ENCODE assay signal across 1 cellular context in the genomic region with DNA sequence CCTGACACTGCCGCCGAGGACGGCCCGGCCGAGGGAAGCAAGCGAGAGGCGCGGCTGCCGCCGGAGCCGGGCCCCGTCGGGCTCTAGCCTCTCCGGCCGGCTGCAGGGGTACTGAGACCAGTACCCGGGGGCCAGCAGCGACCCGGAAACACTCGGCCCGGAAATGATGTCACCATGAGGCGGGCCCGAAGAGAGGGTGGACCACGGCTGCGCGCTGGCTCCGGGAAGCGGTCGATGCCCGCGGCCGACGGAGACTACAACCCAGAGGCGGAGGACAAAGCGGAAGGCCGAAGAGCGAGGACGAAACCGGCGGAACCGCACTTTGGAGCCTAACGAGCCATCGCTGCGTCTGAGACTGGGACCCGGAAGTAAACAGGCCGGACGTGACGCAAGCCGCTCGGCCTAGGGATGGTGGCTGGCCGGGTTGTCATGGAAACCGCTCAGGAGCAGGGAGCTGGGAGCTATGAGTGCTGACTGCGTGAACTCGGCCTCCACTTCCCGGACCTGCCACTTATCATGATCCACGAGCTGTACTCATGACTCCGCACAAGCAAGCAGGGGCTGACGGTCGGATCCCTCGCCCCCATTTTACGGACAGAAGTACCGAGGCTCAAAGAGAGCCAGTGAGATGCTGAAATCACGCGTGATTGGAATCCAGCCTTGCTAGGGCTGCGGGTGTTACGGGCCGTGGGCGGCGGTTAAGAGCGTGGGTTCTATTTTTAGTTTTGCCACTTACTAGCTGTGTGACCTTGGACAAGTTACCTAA.
TF ChIP-seq lines count a peak whose summit lies in the region.

Gene SPATA2 (minus strand): TSS at position 150 of the 766 bp plus-strand sequence. CDS start 7,039 bp downstream, outside the sequence.

TF ChIP-seq in HepG2, 621 proteins besides CTCF, POLR2A, EP300 and RAD21 (continued from another document and continues in another):
- TF ChIP-seq ZBTB14 (CRISPR knock-in tag; IDR thresholded peaks at IDR 0.05) (0 out of 2 replicates have a peak, but pooled peaks have one; percentile 40), SP1 (IDR thresholded peaks at IDR 0.05) (no peak), SP1 (CRISPR knock-in tag; IDR thresholded peaks at IDR 0.05) (peak; percentile 76), ZMYM4 (CRISPR knock-in tag; IDR thresholded peaks at IDR 0.05) (peak; percentile 88), SRSF9 (IDR thresholded peaks at IDR 0.05; ENCODE audit: borderline replicate concordance, insufficient read depth, low read depth, low read length, poor library complexity, severe bottlenecking) (no peak), EEA1 (CRISPR knock-in tag; IDR thresholded peaks at IDR 0.05; ENCODE audit: borderline replicate concordance) (no peak; the same call in 1 of the 2 replicates), ZNF546 (CRISPR knock-in tag; conservative IDR thresholded peaks at IDR 0.05) (peak; percentile 70; the same call in 1 of the 2 replicates), ZFP36L2 (CRISPR knock-in tag; IDR thresholded peaks at IDR 0.05) (no peak), MXD4 (CRISPR knock-in tag; IDR thresholded peaks at IDR 0.05) (peak; percentile 82; the same call in 1 of the 2 replicates), TP53 (CRISPR knock-in tag; conservative IDR thresholded peaks at IDR 0.05) (peak; percentile 82; the same call in 1 of the 2 replicates), GABPB1 (CRISPR knock-in tag; IDR thresholded peaks at IDR 0.05) (peak; percentile 99), IRX3 (CRISPR knock-in tag; IDR thresholded peaks at IDR 0.05; ENCODE audit: borderline replicate concordance, low read depth) (peak; percentile 65; the same call in 1 of the 2 replicates), TIGD3 (CRISPR knock-in tag; IDR thresholded peaks at IDR 0.05; ENCODE audit: borderline replicate concordance) (0 out of 2 replicates have a peak, but pooled peaks have one; percentile 67), GTF2F1 (IDR thresholded peaks at IDR 0.05; ENCODE audit: low read length) (no peak), NBN (conservative IDR thresholded peaks at IDR 0.05) (no peak), MZF1 (CRISPR knock-in tag; IDR thresholded peaks at IDR 0.05; ENCODE audit: borderline replicate concordance) (no peak), FOXA1 (IDR thresholded peaks at IDR 0.05) (no peak), FOXA1 (CRISPR knock-in tag; IDR thresholded peaks at IDR 0.05) (peak; percentile 66), HNRNPLL (IDR thresholded peaks at IDR 0.05; ENCODE audit: low read depth, low read length, poor library complexity, severe bottlenecking) (peak; percentile 76), RFX3 (CRISPR knock-in tag; IDR thresholded peaks at IDR 0.05) (peak; percentile 98), FOSL1 (CRISPR knock-in tag; IDR thresholded peaks at IDR 0.05; ENCODE audit: borderline replicate concordance) (no peak; the same call in 1 of the 2 replicates), ZNF333 (CRISPR knock-in tag; IDR thresholded peaks at IDR 0.05; ENCODE audit: borderline replicate concordance) (peak; percentile 99), CHD2 (IDR thresholded peaks at IDR 0.05; ENCODE audit: low read depth, low read length) (peak; percentile 80), JUND (CRISPR knock-in tag; IDR thresholded peaks at IDR 0.05) (peak; percentile 72), SP4 (CRISPR knock-in tag; IDR thresholded peaks at IDR 0.05) (peak; percentile 85; the same call in 1 of the 2 replicates), ZNF317 (CRISPR knock-in tag; IDR thresholded peaks at IDR 0.05) (peak; percentile 75), FIP1L1 (IDR thresholded peaks at IDR 0.05; ENCODE audit: borderline replicate concordance, insufficient read depth, low read depth, low read length) (0 out of 2 replicates have a peak, but pooled peaks have one; percentile 26), GPBP1L1 (CRISPR knock-in tag; IDR thresholded peaks at IDR 0.05) (no peak), NFE2L1 (CRISPR knock-in tag; IDR thresholded peaks at IDR 0.05; ENCODE audit: borderline replicate concordance) (peak; percentile 32; the same call in 1 of the 2 replicates), ZNF572 (CRISPR knock-in tag; IDR thresholded peaks at IDR 0.05) (peak; percentile 80; the same call in 1 of the 2 replicates), ZNF547 (CRISPR knock-in tag; IDR thresholded peaks at IDR 0.05) (no peak; the same call in 1 of the 2 replicates), ZNF678 (CRISPR knock-in tag; IDR thresholded peaks at IDR 0.05) (no peak), PHF20 (CRISPR knock-in tag; IDR thresholded peaks at IDR 0.05) (peak; percentile 93), ZNF101 (CRISPR knock-in tag; IDR thresholded peaks at IDR 0.05; ENCODE audit: borderline replicate concordance, low read depth) (0 out of 2 replicates have a peak, but pooled peaks have one; percentile 88), ZNF343 (CRISPR knock-in tag; IDR thresholded peaks at IDR 0.05) (peak; percentile 93; the same call in 1 of the 2 replicates), ZNF414 (CRISPR knock-in tag; IDR thresholded peaks at IDR 0.05) (peak; percentile 99), ZSCAN9 (CRISPR knock-in tag; IDR thresholded peaks at IDR 0.05; ENCODE audit: borderline replicate concordance) (peak; percentile 96), ZNF879 (CRISPR knock-in tag; IDR thresholded peaks at IDR 0.05) (peak; percentile 28; the same call in 1 of the 2 replicates), TEF (CRISPR knock-in tag; IDR thresholded peaks at IDR 0.05) (peak; percentile 52; the same call in 1 of the 2 replicates), NR2C2 (CRISPR knock-in tag; IDR thresholded peaks at IDR 0.05; ENCODE audit: borderline replicate concordance) (peak; percentile 100), PHF21A (CRISPR knock-in tag; IDR thresholded peaks at IDR 0.05) (no peak)
- TF ChIP-seq, protein P1, sequence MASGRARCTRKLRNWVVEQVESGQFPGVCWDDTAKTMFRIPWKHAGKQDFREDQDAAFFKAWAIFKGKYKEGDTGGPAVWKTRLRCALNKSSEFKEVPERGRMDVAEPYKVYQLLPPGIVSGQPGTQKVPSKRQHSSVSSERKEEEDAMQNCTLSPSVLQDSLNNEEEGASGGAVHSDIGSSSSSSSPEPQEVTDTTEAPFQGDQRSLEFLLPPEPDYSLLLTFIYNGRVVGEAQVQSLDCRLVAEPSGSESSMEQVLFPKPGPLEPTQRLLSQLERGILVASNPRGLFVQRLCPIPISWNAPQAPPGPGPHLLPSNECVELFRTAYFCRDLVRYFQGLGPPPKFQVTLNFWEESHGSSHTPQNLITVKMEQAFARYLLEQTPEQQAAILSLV (CRISPR knock-in tag; IDR thresholded peaks at IDR 0.05; ENCODE audit: borderline replicate concordance) = peak; percentile 37; the same call in 1 of the 2 replicates
- TF ChIP-seq, protein P2, sequence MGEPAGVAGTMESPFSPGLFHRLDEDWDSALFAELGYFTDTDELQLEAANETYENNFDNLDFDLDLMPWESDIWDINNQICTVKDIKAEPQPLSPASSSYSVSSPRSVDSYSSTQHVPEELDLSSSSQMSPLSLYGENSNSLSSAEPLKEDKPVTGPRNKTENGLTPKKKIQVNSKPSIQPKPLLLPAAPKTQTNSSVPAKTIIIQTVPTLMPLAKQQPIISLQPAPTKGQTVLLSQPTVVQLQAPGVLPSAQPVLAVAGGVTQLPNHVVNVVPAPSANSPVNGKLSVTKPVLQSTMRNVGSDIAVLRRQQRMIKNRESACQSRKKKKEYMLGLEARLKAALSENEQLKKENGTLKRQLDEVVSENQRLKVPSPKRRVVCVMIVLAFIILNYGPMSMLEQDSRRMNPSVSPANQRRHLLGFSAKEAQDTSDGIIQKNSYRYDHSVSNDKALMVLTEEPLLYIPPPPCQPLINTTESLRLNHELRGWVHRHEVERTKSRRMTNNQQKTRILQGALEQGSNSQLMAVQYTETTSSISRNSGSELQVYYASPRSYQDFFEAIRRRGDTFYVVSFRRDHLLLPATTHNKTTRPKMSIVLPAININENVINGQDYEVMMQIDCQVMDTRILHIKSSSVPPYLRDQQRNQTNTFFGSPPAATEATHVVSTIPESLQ (CRISPR knock-in tag; conservative IDR thresholded peaks at IDR 0.05) = 0 out of 2 replicates have a peak, but pooled peaks have one; percentile 85
- TF ChIP-seq, protein P3, sequence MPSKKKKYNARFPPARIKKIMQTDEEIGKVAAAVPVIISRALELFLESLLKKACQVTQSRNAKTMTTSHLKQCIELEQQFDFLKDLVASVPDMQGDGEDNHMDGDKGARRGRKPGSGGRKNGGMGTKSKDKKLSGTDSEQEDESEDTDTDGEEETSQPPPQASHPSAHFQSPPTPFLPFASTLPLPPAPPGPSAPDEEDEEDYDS (CRISPR knock-in tag; IDR thresholded peaks at IDR 0.05) = peak; percentile 69; the same call in 1 of the 2 replicates
- TF ChIP-seq, protein P4, sequence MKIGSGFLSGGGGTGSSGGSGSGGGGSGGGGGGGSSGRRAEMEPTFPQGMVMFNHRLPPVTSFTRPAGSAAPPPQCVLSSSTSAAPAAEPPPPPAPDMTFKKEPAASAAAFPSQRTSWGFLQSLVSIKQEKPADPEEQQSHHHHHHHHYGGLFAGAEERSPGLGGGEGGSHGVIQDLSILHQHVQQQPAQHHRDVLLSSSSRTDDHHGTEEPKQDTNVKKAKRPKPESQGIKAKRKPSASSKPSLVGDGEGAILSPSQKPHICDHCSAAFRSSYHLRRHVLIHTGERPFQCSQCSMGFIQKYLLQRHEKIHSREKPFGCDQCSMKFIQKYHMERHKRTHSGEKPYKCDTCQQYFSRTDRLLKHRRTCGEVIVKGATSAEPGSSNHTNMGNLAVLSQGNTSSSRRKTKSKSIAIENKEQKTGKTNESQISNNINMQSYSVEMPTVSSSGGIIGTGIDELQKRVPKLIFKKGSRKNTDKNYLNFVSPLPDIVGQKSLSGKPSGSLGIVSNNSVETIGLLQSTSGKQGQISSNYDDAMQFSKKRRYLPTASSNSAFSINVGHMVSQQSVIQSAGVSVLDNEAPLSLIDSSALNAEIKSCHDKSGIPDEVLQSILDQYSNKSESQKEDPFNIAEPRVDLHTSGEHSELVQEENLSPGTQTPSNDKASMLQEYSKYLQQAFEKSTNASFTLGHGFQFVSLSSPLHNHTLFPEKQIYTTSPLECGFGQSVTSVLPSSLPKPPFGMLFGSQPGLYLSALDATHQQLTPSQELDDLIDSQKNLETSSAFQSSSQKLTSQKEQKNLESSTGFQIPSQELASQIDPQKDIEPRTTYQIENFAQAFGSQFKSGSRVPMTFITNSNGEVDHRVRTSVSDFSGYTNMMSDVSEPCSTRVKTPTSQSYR (CRISPR knock-in tag; IDR thresholded peaks at IDR 0.05; ENCODE audit: borderline replicate concordance) = 0 out of 2 replicates have a peak, but pooled peaks have one; percentile 19
- TF ChIP-seq, protein P5, sequence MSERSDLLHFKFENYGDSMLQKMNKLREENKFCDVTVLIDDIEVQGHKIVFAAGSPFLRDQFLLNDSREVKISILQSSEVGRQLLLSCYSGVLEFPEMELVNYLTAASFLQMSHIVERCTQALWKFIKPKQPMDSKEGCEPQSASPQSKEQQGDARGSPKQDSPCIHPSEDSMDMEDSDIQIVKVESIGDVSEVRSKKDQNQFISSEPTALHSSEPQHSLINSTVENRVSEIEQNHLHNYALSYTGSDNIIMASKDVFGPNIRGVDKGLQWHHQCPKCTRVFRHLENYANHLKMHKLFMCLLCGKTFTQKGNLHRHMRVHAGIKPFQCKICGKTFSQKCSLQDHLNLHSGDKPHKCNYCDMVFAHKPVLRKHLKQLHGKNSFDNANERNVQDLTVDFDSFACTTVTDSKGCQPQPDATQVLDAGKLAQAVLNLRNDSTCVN (CRISPR knock-in tag; IDR thresholded peaks at IDR 0.05; ENCODE audit: borderline replicate concordance) = peak; percentile 59; the same call in 1 of the 2 replicates
